9 cellular contexts compared by ENCODE assay signal in the genomic region with DNA sequence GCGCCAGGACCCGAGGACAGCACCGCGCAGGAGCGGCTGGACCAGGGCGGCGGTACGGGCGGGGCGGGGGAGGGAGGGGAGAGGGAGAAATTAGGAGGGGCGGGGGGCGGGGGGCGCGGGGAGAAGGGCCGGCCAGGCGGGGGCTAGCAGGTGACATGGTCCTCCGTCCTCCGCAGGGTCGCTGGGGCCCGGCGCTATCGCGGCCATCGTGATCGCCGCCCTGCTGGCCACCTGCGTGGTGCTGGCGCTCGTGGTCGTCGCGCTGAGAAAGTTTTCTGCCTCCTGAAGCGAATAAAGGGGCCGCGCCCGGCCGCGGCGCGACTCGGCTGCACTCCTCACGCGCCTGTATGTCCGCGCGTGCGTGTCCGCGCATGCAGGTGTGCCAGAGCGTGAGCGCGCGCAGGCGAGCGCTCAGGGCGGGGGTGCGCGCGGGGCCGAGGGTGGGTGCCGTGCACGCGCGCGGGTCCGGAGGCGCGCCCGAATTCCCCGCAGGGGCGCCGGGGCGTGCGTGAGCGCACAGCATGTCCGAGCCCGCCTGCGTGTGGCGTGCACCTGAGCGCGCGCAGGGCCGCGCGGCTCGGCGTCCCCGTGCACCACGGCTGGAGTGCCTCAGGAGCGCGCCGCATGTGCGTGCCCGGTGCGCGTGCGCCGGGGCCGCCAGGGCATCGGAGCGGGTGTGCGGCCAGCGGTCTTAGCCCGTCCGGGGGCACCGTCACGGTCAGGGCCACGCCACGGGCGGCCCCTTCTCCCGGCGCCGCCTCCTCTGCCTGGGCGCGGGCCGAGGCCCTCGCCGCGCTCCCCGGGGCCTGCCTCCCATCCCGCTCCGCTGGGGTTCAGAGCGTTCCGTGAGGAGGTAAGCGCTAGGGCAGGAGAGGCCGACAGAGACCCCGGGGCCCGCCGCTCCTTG. TPM values are rescaled to one million over a fixed set of nuclear protein-coding genes. Genes with fewer than 3 reads are reported as not detected.
DNase-seq lines count a peak whose midpoint lies in the region; ATAC-seq, FAIRE-seq and TF ChIP-seq lines count a peak whose summit lies in the region.
"Had no signal": no experiment of that assay in that cellular context is flagged by ENCODE, and none has a peak within 500 bp of the region (broad histone marks: within the 10 kb centered on the region; RNA-seq: fewer than 3 reads in every experiment).

No MANE protein-coding gene starts in this region.

- peak overlapping the region; percentile 89 for H3K14ac ChIP-seq in neuronal stem cell (ENCODE audit: low read length)

- H3K27ac ChIP-seq in HUES48 (ENCODE audit: low read depth, low read length) = no peak overlapping the region
- H3K27ac ChIP-seq in neuronal stem cell (replicated peaks; ENCODE audit: low read length) = no peak overlapping the region

- no peak overlapping the region for H4K8ac ChIP-seq in neuronal stem cell (ENCODE audit: low read depth, low read length)

- no peak for ATAC-seq in HG03045 (IDR thresholded peaks at IDR 0.05; ENCODE audit: unreplicated experiment)

- TF ChIP-seq CTCF in GM10248 (IDR thresholded peaks at IDR 0.05; ENCODE audit: control extremely low read depth, extremely low read depth, low read depth, missing control alignments) = peak; percentile 20

- peak overlapping the region; percentile 93 for H3K18ac ChIP-seq in neuronal stem cell (ENCODE audit: low read length)

- peak overlapping the region; percentile 99 for H3K4me2 ChIP-seq in neuronal stem cell (ENCODE audit: insufficient read depth, low read length, poor library complexity, severe bottlenecking)

- H3K36me3 ChIP-seq in HUES48 (ENCODE audit: control insufficient read depth, insufficient read depth, low read length) (no peaks in the 10 kb centered on the region), neuronal stem cell (replicated peaks in 1 of 2; ENCODE audit: control insufficient read depth in 2 of 2, insufficient read depth in 2 of 2, low read length in 2 of 2) (no peaks in the 10 kb centered on the region)

- H3K4me1 ChIP-seq in HUES48 (ENCODE audit: control insufficient read depth, insufficient read depth, low read length) (no peaks in the 10 kb centered on the region), neuronal stem cell (ENCODE audit: control insufficient read depth in 2 of 2, insufficient read depth in 1 of 2, low read depth in 1 of 2, low read length in 2 of 2) (peaks cover 2 to 4% of the 10 kb centered on the region in 2 donors)

- H2AK5ac ChIP-seq in neuronal stem cell (ENCODE audit: low read depth, low read length) = peak overlapping the region; percentile 88

- H3K9ac ChIP-seq in HUES48 (ENCODE audit: low read depth, low read length) = peak overlapping the region; percentile 12; the same call in 1 of the 2 replicates
- H3K9ac ChIP-seq in neuronal stem cell (ENCODE audit: low read depth, low read length, poor library complexity) = peak overlapping the region; percentile 84

- DNase-seq in GM10248 (ENCODE audit: extremely low spot score) (peak; percentile 56), activated T-cell treated with anti-CD3 and anti-CD28 coated beads for 48 hours (ENCODE audit: low read depth) (peak; percentile 51), frontal cortex (ENCODE audit: low spot score in 2 of 2) (peak; percentile 67 to 72), neuronal stem cell (ENCODE audit: low spot score) (peak; percentile 24), RCC 7860 (ENCODE audit: low spot score) (no peak), NAMALWA (ENCODE audit: low spot score) (no peak)

- CTCF ChIA-PET in GM10248 (lab: Yijun Ruan, JAX) = interaction anchor here (1.1 kb wide), 1 partner anchor 153 kb away, joined by 3 read pairs; no protein-coding TSS in a partner anchor

- H3K9me3 ChIP-seq in HUES48 (ENCODE audit: control insufficient read depth, insufficient read depth, low read length) (no peaks in the 10 kb centered on the region), neuronal stem cell (replicated peaks in 1 of 2; ENCODE audit: control insufficient read depth in 2 of 2, insufficient read depth in 1 of 2, low read depth in 1 of 2, low read length in 2 of 2) (peaks cover 0 to 2% of the 10 kb centered on the region in 2 donors)

- H2BK15ac ChIP-seq in neuronal stem cell (ENCODE audit: low read length) = no peak overlapping the region

- H3K79me1 ChIP-seq in neuronal stem cell (ENCODE audit: low read depth, low read length) = no peaks in the 10 kb centered on the region

- POLR2A ChIA-PET in GM10248 (lab: Yijun Ruan, JAX) = no interaction called here

- H3K27me3 ChIP-seq in HUES48 (ENCODE audit: control insufficient read depth, insufficient read depth, low read length) (peaks cover 31% of the 10 kb centered on the region), neuronal stem cell (ENCODE audit: control insufficient read depth in 3 of 3, insufficient read depth in 3 of 3, low read depth in 1 of 3, low read length in 3 of 3) (peaks cover 7 to 24% (median 10%) of the 10 kb centered on the region in 3 experiments)

- H2BK12ac ChIP-seq in neuronal stem cell (ENCODE audit: low read length) = peak overlapping the region; percentile 58

- H3K4ac ChIP-seq in neuronal stem cell (ENCODE audit: low read length) = no peak overlapping the region

- peak overlapping the region; percentile 30 for H4K91ac ChIP-seq in neuronal stem cell (ENCODE audit: low read depth, low read length, poor library complexity)

- H2AFZ ChIP-seq in neuronal stem cell (ENCODE audit: low read length) = peak overlapping the region; percentile 29

- WGBS in neuronal stem cell (ENCODE audit: extremely low coverage in 2 of 2, insufficient read length in 2 of 2, insufficient replicate concordance in 1 of 2), 2 donors = no CpG with 5 or more reads among the region's 129 CpGs

- peak overlapping the region; percentile 91 for H3K23ac ChIP-seq in neuronal stem cell (ENCODE audit: low read depth, low read length, poor library complexity)

- H3K4me3 ChIP-seq in HUES48 (ENCODE audit: low read depth, low read length) (peak overlapping the region; percentile 65), neuronal stem cell (ENCODE audit: low read length in 2 of 2) (peak overlapping the region; percentile 32 to 91)

- no peak overlapping the region for H2BK5ac ChIP-seq in neuronal stem cell (ENCODE audit: low read length)

- H2BK120ac ChIP-seq in neuronal stem cell (ENCODE audit: low read depth, low read length) = peak overlapping the region; percentile 81

- no peak for FAIRE-seq in frontal cortex (lab: Jason Lieb, UNC)
- FAIRE-seq in RCC 7860 (lab: Jason Lieb, UNC) = no peak
- FAIRE-seq: TTC549 had no signal

RNA-seq across cellular contexts. Expression of gene SNORC, which starts 6.3 kb away (rescaled TPM):
- total RNA-seq in frontal cortex = 2.4 TPM
- polyA plus RNA-seq in neuronal stem cell (2013, experiment 1 of 2) = 2.1 TPM
- 2.9 TPM for polyA plus RNA-seq in neuronal stem cell (2013, experiment 2 of 2)

Comparison
In these comparisons a context has a peak if more than half of its experiments do, and no peak if none do; other contexts are left out.
1. DNase-seq: peak in GM10248 (single experiment), activated T-cell treated with anti-CD3 and anti-CD28 coated beads for 48 hours (single experiment), frontal cortex (2 of 2) and neuronal stem cell (single experiment); none in RCC 7860 (single experiment) and NAMALWA (single experiment).